8 cellular contexts compared by ENCODE assay signal in genomic region chr4:38160487-38161207, GRCh38.
DNase-seq lines count a peak whose midpoint lies in the region; ATAC-seq and TF ChIP-seq lines count a peak whose summit lies in the region.

No MANE protein-coding gene starts in this region.

- 29% methylated on average over 3 of the region's 3 CpGs for WGBS in hepatocyte (ENCODE audit: low lambda C conversion rate, missing lambda C conversion rate)

- no peak overlapping the region for H3K4me2 ChIP-seq in hepatocyte

- peaks cover 4% of the 10 kb centered on the region for H3K4me1 ChIP-seq in hepatocyte (ENCODE audit: insufficient read depth)

- no peaks in the 10 kb centered on the region for H4K20me1 ChIP-seq in hepatocyte (ENCODE audit: insufficient read depth, poor library complexity, severe bottlenecking)

- no peak for TF ChIP-seq CTCF in hepatocyte (IDR thresholded peaks at IDR 0.05; ENCODE audit: poor library complexity)

- H3K36me3 ChIP-seq in hepatocyte (replicated peaks; ENCODE audit: insufficient read depth, low read depth) = no peaks in the 10 kb centered on the region

- H3K27ac ChIP-seq in hepatocyte = peak overlapping the region; percentile 91

- no peak overlapping the region for H2AFZ ChIP-seq in hepatocyte

- no peaks in the 10 kb centered on the region for H3K79me2 ChIP-seq in hepatocyte

- DNase-seq in COR-L47 (lab: John Stamatoyannopoulos, UW) (peak; percentile 38), OCI-M1 (lab: John Stamatoyannopoulos, UW) (peak; percentile 71), hepatocyte (ENCODE audit: low spot score) (peak; percentile 77), NCI-H187 treated with DMSO at 0.1 percent for 48 hours (lab: John Stamatoyannopoulos, UW) (no peak)
- peak; percentile 11 for DNase-seq in activated naive CD8-positive, alpha-beta T cell treated with anti-CD3 and anti-CD28 coated beads, Interleukin-2, amount 50 U/mL, for 16 hours (ENCODE audit: low read depth, low spot score)
- DNase-seq in stimulated activated CD4-positive, alpha-beta T cell treated with anti-CD3 and anti-CD28 coated beads, TNF-alpha, amount 100 ng/mL, for 1 hour (ENCODE audit: low read depth in 3 of 3, low spot score in 1 of 3) = peak in 2 of 3 donors; percentile 9 to 18

- H3K9me2 ChIP-seq in hepatocyte (replicated peaks; ENCODE audit: insufficient read depth) = no peaks in the 10 kb centered on the region

- H3K9me3 ChIP-seq in hepatocyte (ENCODE audit: low read depth) = no peaks in the 10 kb centered on the region

- peak; percentile 84 for ATAC-seq in GM19467 (IDR thresholded peaks at IDR 0.05; ENCODE audit: unreplicated experiment)
- ATAC-seq in HG03469 (IDR thresholded peaks at IDR 0.05; ENCODE audit: unreplicated experiment) = peak; percentile 93

- no peaks in the 10 kb centered on the region for H3K27me3 ChIP-seq in hepatocyte

- H3K4me3 ChIP-seq in hepatocyte = no peak overlapping the region
